ENCODE assay signal across 11 cellular contexts in genomic region chr6:62393608-62394007, GRCh38.
"Had no signal": no experiment of that assay in that cellular context is flagged by ENCODE, and none has a peak within 500 bp of the region (broad histone marks: within the 10 kb centered on the region; RNA-seq: fewer than 3 reads in every experiment).

No MANE protein-coding gene starts in this region.

- ATAC-seq: activated T-helper 17 cell treated with anti-CD3 and anti-CD28 coated beads, Interleukin-2, amount 50 U/mL, for 72 hours; pancreas; stimulated activated naive CD8-positive, alpha-beta T cell treated with anti-CD3 and anti-CD28 coated beads, Interleukin-15, Interleukin-2, amounts not matched to agents 100 U/mL and 50 U/mL, for 24 hours had no signal

- DNase-seq: activated CD4-positive, alpha-beta T cell treated with anti-CD3 and anti-CD28 coated beads, Interleukin-2, amount 10 ng/mL, durations not matched to agents 7 days and 5 days; activated CD4-positive, CD25-positive, alpha-beta regulatory T cell; activated naive CD4-positive, alpha-beta T cell treated with anti-CD3 and anti-CD28 coated beads, Interleukin-2, amount 10 ng/mL, durations not matched to agents 7 days and 5 days; activated T-cell treated with anti-CD3 and anti-CD28 coated beads for 4 hours; foreskin melanocyte; head of caudate nucleus; kidney glomerular epithelial cell; pancreas; stimulated activated CD4-positive, alpha-beta T cell treated with anti-CD3 and anti-CD28 coated beads, Interleukin-2, amount 100 ng/mL, for 48 hours; stimulated activated naive CD8-positive, alpha-beta T cell treated with anti-CD3 and anti-CD28 coated beads, Interleukin-15, Interleukin-2, amounts not matched to agents 100 U/mL and 50 U/mL, for 24 hours had no signal
